ENCODE assay signal across 8 cellular contexts in genomic region chr17:51166987-51167931, GRCh38. TPM values are rescaled to one million over a fixed set of nuclear protein-coding genes. Genes with fewer than 3 reads are reported as not detected.
A peak's percentile ranks its signal among the peaks of the same experiment; 100 is the strongest.
DNase-seq lines count a peak whose midpoint lies in the region; ATAC-seq and TF ChIP-seq lines count a peak whose summit lies in the region.

No MANE protein-coding gene starts in this region.

- no peak overlapping the region for H4K8ac ChIP-seq in neuronal stem cell (ENCODE audit: low read depth, low read length)

- H2AK5ac ChIP-seq in neuronal stem cell (ENCODE audit: low read depth, low read length): peak overlapping the region; percentile 60

- WGBS in neuronal stem cell (ENCODE audit: extremely low coverage in 2 of 2, insufficient read length in 2 of 2, insufficient replicate concordance in 1 of 2), 2 donors: no CpG with 5 or more reads among the region's 42 CpGs
- WGBS in suprapubic skin: 16% methylated on average over 30 of the region's 42 CpGs

- peaks cover 30% of the 10 kb centered on the region for H3K79me2 ChIP-seq in PC-9 (ENCODE audit: low read depth)

- H3F3A ChIP-seq in PC-9 (ENCODE audit: insufficient read depth, low read depth): peaks cover 79% of the 10 kb centered on the region

- H3K14ac ChIP-seq in neuronal stem cell (ENCODE audit: low read length): no peak overlapping the region

- H3K4me1 Mint-ChIP-seq in CD4-positive, alpha-beta T cell (ENCODE audit: low read depth): peaks cover 20% of the 10 kb centered on the region
- peaks cover 45% of the 10 kb centered on the region for H3K4me1 Mint-ChIP-seq in activated T-cell treated with anti-CD3 and anti-CD28 coated beads, Interleukin-2, amount 50 U/mL, for 72 hours (ENCODE audit: low read depth)

- no peaks in the 10 kb centered on the region for H3K27me3 Mint-ChIP-seq in CD4-positive, alpha-beta T cell
- no peaks in the 10 kb centered on the region for H3K27me3 Mint-ChIP-seq in activated T-cell treated with anti-CD3 and anti-CD28 coated beads, Interleukin-2, amount 50 U/mL, for 72 hours (ENCODE audit: low read depth)

- peak; percentile 31 to 72 (median 50) for DNase-seq in CD4-positive, alpha-beta T cell
- peak in 1 of 2 experiments; percentile 68 for DNase-seq in PC-9
- peak; percentile 77 to 86 for DNase-seq in activated T-cell treated with anti-CD3 and anti-CD28 coated beads, Interleukin-2, amount 50 U/mL, for 72 hours
- peak; percentile 31 for DNase-seq in fibroblast of the aortic adventitia (ENCODE audit: low read depth)
- peak; percentile 39 for DNase-seq in neuronal stem cell (ENCODE audit: low spot score)
- DNase-seq in suprapubic skin (ENCODE audit: low spot score in 2 of 2): peak in 1 of 2 donors; percentile 77

- H3K4me3 ChIP-seq in PC-9 (peak overlapping the region; percentile 80), fibroblast of the aortic adventitia (ENCODE audit: low read depth, low read length) (peak overlapping the region; percentile 91), neuronal stem cell (ENCODE audit: low read length in 2 of 2) (peak overlapping the region; percentile 70 to 92), suprapubic skin (peak overlapping the region; percentile 91)

- no peak overlapping the region for H2BK12ac ChIP-seq in neuronal stem cell (ENCODE audit: low read length)

- peak overlapping the region; percentile 84 for H2BK15ac ChIP-seq in neuronal stem cell (ENCODE audit: low read length)

- no peak overlapping the region for H3K4ac ChIP-seq in neuronal stem cell (ENCODE audit: low read length)

- no peaks in the 10 kb centered on the region for H3K27me3 ChIP-seq in CD4-positive, alpha-beta T cell (ENCODE audit: control insufficient read depth, insufficient read depth, low read length)
- H3K27me3 ChIP-seq in PC-9 (ENCODE audit: insufficient read depth, low read depth) (no peaks in the 10 kb centered on the region), neuronal stem cell (ENCODE audit: control insufficient read depth in 3 of 3, insufficient read depth in 3 of 3, low read depth in 1 of 3, low read length in 3 of 3) (no peaks in the 10 kb centered on the region), suprapubic skin (no peaks in the 10 kb centered on the region)

- peaks cover 43% of the 10 kb centered on the region for H4K20me1 ChIP-seq in PC-9 (ENCODE audit: insufficient read depth)

- H3K4me3 Mint-ChIP-seq in CD4-positive, alpha-beta T cell: peak overlapping the region; percentile 69
- H3K4me3 Mint-ChIP-seq in activated T-cell treated with anti-CD3 and anti-CD28 coated beads, Interleukin-2, amount 50 U/mL, for 72 hours: peak overlapping the region; percentile 88 to 96

- H3K79me1 ChIP-seq in neuronal stem cell (ENCODE audit: low read depth, low read length): peaks cover 4% of the 10 kb centered on the region

- H3K4me2 ChIP-seq in PC-9 (peak overlapping the region; percentile 97), neuronal stem cell (ENCODE audit: insufficient read depth, low read length, poor library complexity, severe bottlenecking) (peak overlapping the region; percentile 77)

- peak overlapping the region; percentile 50 for H3K27ac ChIP-seq in CD4-positive, alpha-beta T cell (ENCODE audit: low read depth, low read length)
- peak overlapping the region; percentile 78 for H3K27ac ChIP-seq in PC-9
- H3K27ac ChIP-seq in neuronal stem cell (replicated peaks; ENCODE audit: low read length): no peak overlapping the region
- peak overlapping the region; percentile 97 for H3K27ac ChIP-seq in suprapubic skin

- H3K4me1 ChIP-seq in PC-9 (replicated peaks; ENCODE audit: insufficient read depth) (peaks cover 18% of the 10 kb centered on the region; the same call in 1 of the 2 replicates), neuronal stem cell (ENCODE audit: control insufficient read depth in 2 of 2, insufficient read depth in 1 of 2, low read depth in 1 of 2, low read length in 2 of 2) (peaks cover 3 to 5% of the 10 kb centered on the region in 2 donors), suprapubic skin (peaks cover 17% of the 10 kb centered on the region)

- H3K9me3 ChIP-seq in CD4-positive, alpha-beta T cell (ENCODE audit: control insufficient read depth, low read length): no peaks in the 10 kb centered on the region
- H3K9me3 ChIP-seq in PC-9 (ENCODE audit: insufficient read depth, low read depth) (no peaks in the 10 kb centered on the region), neuronal stem cell (replicated peaks in 1 of 2; ENCODE audit: control insufficient read depth in 2 of 2, insufficient read depth in 1 of 2, low read depth in 1 of 2, low read length in 2 of 2) (no peaks in the 10 kb centered on the region), suprapubic skin (no peaks in the 10 kb centered on the region)

- TF ChIP-seq CTCF in CD4-positive, alpha-beta T cell (IDR thresholded peaks at IDR 0.05): peak; percentile 87
- TF ChIP-seq CTCF in PC-9 (conservative IDR thresholded peaks at IDR 0.05) (peak; percentile 92), fibroblast of the aortic adventitia (IDR thresholded peaks at IDR 0.05; ENCODE audit: insufficient read depth, low read length) (peak; percentile 80), suprapubic skin (IDR thresholded peaks at IDR 0.05) (peak; percentile 30 to 71)

- H3K9ac ChIP-seq in neuronal stem cell (ENCODE audit: low read depth, low read length, poor library complexity): peak overlapping the region; percentile 66

- peak overlapping the region; percentile 94 for H3K18ac ChIP-seq in neuronal stem cell (ENCODE audit: low read length)

- TF ChIP-seq EP300 in suprapubic skin (IDR thresholded peaks at IDR 0.05): no peak

- no peaks in the 10 kb centered on the region for H3K9me2 ChIP-seq in PC-9 (ENCODE audit: insufficient read depth)

- H2BK120ac ChIP-seq in neuronal stem cell (ENCODE audit: low read depth, low read length): no peak overlapping the region

- CTCF ChIA-PET in CD4-positive, alpha-beta T cell (lab: Charles Lee): interaction anchor here (1.2 kb wide), 1 partner anchor 14 kb away, joined by 3 read pairs; the partner anchor contains the start of gene NME1
- CTCF ChIA-PET in PC-9 (lab: Charles Lee): no interaction called here

- peak overlapping the region; percentile 78 for H2BK5ac ChIP-seq in neuronal stem cell (ENCODE audit: low read length)

- H4K91ac ChIP-seq in neuronal stem cell (ENCODE audit: low read depth, low read length, poor library complexity): no peak overlapping the region

- TF ChIP-seq POLR2A in suprapubic skin (IDR thresholded peaks at IDR 0.05): no peak

- no peaks in the 10 kb centered on the region for H3K9me3 Mint-ChIP-seq in CD4-positive, alpha-beta T cell
- H3K9me3 Mint-ChIP-seq in activated T-cell treated with anti-CD3 and anti-CD28 coated beads, Interleukin-2, amount 50 U/mL, for 72 hours: no peaks in the 10 kb centered on the region

- H3K36me3 ChIP-seq in PC-9 (ENCODE audit: low read depth): peaks cover 51% of the 10 kb centered on the region
- H3K36me3 ChIP-seq in neuronal stem cell (replicated peaks in 1 of 2; ENCODE audit: control insufficient read depth in 2 of 2, insufficient read depth in 2 of 2, low read length in 2 of 2): peaks cover 14 to 59% of the 10 kb centered on the region in 2 donors
- H3K36me3 ChIP-seq in suprapubic skin: peaks cover 46% of the 10 kb centered on the region

- peaks cover 54% of the 10 kb centered on the region for H3K36me3 Mint-ChIP-seq in CD4-positive, alpha-beta T cell (ENCODE audit: low read depth)
- H3K36me3 Mint-ChIP-seq in activated T-cell treated with anti-CD3 and anti-CD28 coated beads, Interleukin-2, amount 50 U/mL, for 72 hours (ENCODE audit: insufficient read depth in 2 of 2): peaks cover 17 to 22% of the 10 kb centered on the region in 2 donors

- H3K23ac ChIP-seq in neuronal stem cell (ENCODE audit: low read depth, low read length, poor library complexity): peak overlapping the region; percentile 70

- peak; percentile 67 for ATAC-seq in CD4-positive, alpha-beta T cell (ENCODE audit: poor library complexity)
- ATAC-seq in GM19395 (IDR thresholded peaks at IDR 0.05; ENCODE audit: unreplicated experiment) (peak; percentile 53), HG03521 (IDR thresholded peaks at IDR 0.05; ENCODE audit: unreplicated experiment) (peak; percentile 41)
- peak; percentile 66 to 70 for ATAC-seq in activated T-cell treated with anti-CD3 and anti-CD28 coated beads, Interleukin-2, amount 50 U/mL, for 72 hours (replicated peaks in 1 of 2)

- BruUV-seq in PC-9 (replicated peaks; lab: Mats Ljungman, UMichigan): TSS peak; percentile 35

- H2AFZ ChIP-seq in PC-9 (peak overlapping the region; percentile 94), neuronal stem cell (ENCODE audit: low read length) (peak overlapping the region; percentile 77)

- intact Hi-C loops in CD4-positive, alpha-beta T cell (cut with DNase I, micrococcal nuclease): loop anchor here (5.0 kb wide), 4 partner anchors 90 to 460 kb away; partner anchors contain the start of genes ANKRD40 (in 1 of the 2), MBTD1 (in 1 of the 2) and UTP18 (in 1 of the 2)
- intact Hi-C loops in PC-9 (cut with micrococcal nuclease; ENCODE audit: unreplicated experiment): loop anchor here (5.0 kb wide), 2 partner anchors 95 to 165 kb away; partner anchors contain the start of genes MBTD1 and UTP18

- H3K27ac Mint-ChIP-seq in CD4-positive, alpha-beta T cell: peak overlapping the region; percentile 38
- peak overlapping the region; percentile 90 for H3K27ac Mint-ChIP-seq in activated T-cell treated with anti-CD3 and anti-CD28 coated beads, Interleukin-2, amount 50 U/mL, for 72 hours

- POLR2A ChIA-PET in CD4-positive, alpha-beta T cell (lab: Charles Lee): interaction anchor here (1.3 to 2.1 kb wide), 6 partner anchors 14 to 301 kb away, joined by 3 to 16 read pairs (median 4); partner anchors contain the start of genes NME1, SPAG9 and TOB1
- POLR2A ChIA-PET in PC-9 (lab: Charles Lee; ENCODE audit: unreplicated experiment): no interaction called here

RNA-seq across cellular contexts. Expression of gene NME2, which starts 1.0 kb away (rescaled TPM):
- total RNA-seq in CD4-positive, alpha-beta T cell: 100 to 1,000 TPM; 135 to 138 TPM
- total RNA-seq in PC-9 (2021): 600 and 826 TPM in 2 replicates
- 100 to 1,000 TPM; 548 to 602 TPM for total RNA-seq in activated T-cell treated with anti-CD3 and anti-CD28 coated beads, Interleukin-2, amount 50 U/mL, for 72 hours
- 257 and 622 TPM in 2 replicates for total RNA-seq in fibroblast of the aortic adventitia (ENCODE audit: low replicate concordance)
- polyA plus RNA-seq in neuronal stem cell (2013, experiment 1 of 2): 865 TPM
- 884 TPM for polyA plus RNA-seq in neuronal stem cell (2013, experiment 2 of 2)
- 100 to 1,000 TPM; 239 to 695 (median 466) TPM for total RNA-seq in suprapubic skin

RNA-seq across cellular contexts. Expression of gene NME1, which starts 13.9 kb away (rescaled TPM):
- 10 to 100 TPM; 11.0 to 15.6 TPM for total RNA-seq in CD4-positive, alpha-beta T cell
- 115 and 172 TPM in 2 replicates for total RNA-seq in PC-9 (2021)
- total RNA-seq in activated T-cell treated with anti-CD3 and anti-CD28 coated beads, Interleukin-2, amount 50 U/mL, for 72 hours: 10 to 100 TPM; 88.2 to 96.0 TPM
- 34.0 and 138 TPM in 2 replicates for total RNA-seq in fibroblast of the aortic adventitia (ENCODE audit: low replicate concordance)
- polyA plus RNA-seq in neuronal stem cell (2013, experiment 1 of 2): 128 TPM
- 125 TPM for polyA plus RNA-seq in neuronal stem cell (2013, experiment 2 of 2)
- total RNA-seq in suprapubic skin: 10 to 100 TPM; 21.1 to 67.6 (median 61.1) TPM

RNA-seq across cellular contexts. Expression of gene SPAG9, which starts 46.6 kb away (rescaled TPM):
- total RNA-seq in CD4-positive, alpha-beta T cell: 10 to 100 TPM; 60.2 to 64.6 TPM
- total RNA-seq in PC-9 (2021) (40.8 and 51.8 TPM in 2 replicates), fibroblast of the aortic adventitia (ENCODE audit: low replicate concordance) (95.9 and 135 TPM in 2 replicates), suprapubic skin (100 to 1,000 TPM in 1 of 4 donors, 10 to 100 TPM in 3; 68.8 to 176 (median 80.6) TPM)
- total RNA-seq in activated T-cell treated with anti-CD3 and anti-CD28 coated beads, Interleukin-2, amount 50 U/mL, for 72 hours: 10 to 100 TPM; 55.0 to 69.8 TPM
- 45.2 TPM for polyA plus RNA-seq in neuronal stem cell (2013, experiment 1 of 2)
- polyA plus RNA-seq in neuronal stem cell (2013, experiment 2 of 2): 46.1 TPM
